Comparison of ENCODE assay signal across 17 cellular contexts in genomic region chr1:227894306-227894721, GRCh38. TPM values are rescaled to one million over a fixed set of nuclear protein-coding genes. Genes with fewer than 3 reads are reported as not detected.
DNase-seq lines count a peak whose midpoint lies in the region; ATAC-seq and TF ChIP-seq lines count a peak whose summit lies in the region.
"Had no signal": no experiment of that assay in that cellular context is flagged by ENCODE, and none has a peak within 500 bp of the region (broad histone marks: within the 10 kb centered on the region; RNA-seq: fewer than 3 reads in every experiment).

No MANE protein-coding gene starts in this region.

- no peaks in the 10 kb centered on the region for H3K9me3 ChIP-seq in RWPE2 (ENCODE audit: severe bottlenecking)
- no peaks in the 10 kb centered on the region for H3K9me3 ChIP-seq in psoas muscle
- H3K9me3 ChIP-seq: BLaER1, gastroesophageal sphincter, sigmoid colon, SJCRH30, thoracic aorta had no signal

- intact Hi-C loops in psoas muscle (cut with DNase I): no loop called here

- TF ChIP-seq CTCF in RWPE2 (IDR thresholded peaks at IDR 0.05; ENCODE audit: poor library complexity, severe bottlenecking) (no peak), endothelial cell (IDR thresholded peaks at IDR 0.05; ENCODE audit: unreplicated experiment) (no peak), psoas muscle (IDR thresholded peaks at IDR 0.05) (no peak)

- peaks cover 4% of the 10 kb centered on the region for H3K36me3 Mint-ChIP-seq in endothelial cell (ENCODE audit: low read depth, unreplicated experiment)
- H3K36me3 Mint-ChIP-seq: memory B cell had no signal

- H3K9me3 Mint-ChIP-seq in endothelial cell (ENCODE audit: unreplicated experiment): no peaks in the 10 kb centered on the region
- H3K9me3 Mint-ChIP-seq: memory B cell had no signal

- peaks cover 15% of the 10 kb centered on the region for H3K27me3 Mint-ChIP-seq in endothelial cell (ENCODE audit: unreplicated experiment)

- H3K4me3 ChIP-seq in RWPE2 (ENCODE audit: severe bottlenecking) (no peak overlapping the region), psoas muscle (no peak overlapping the region)
- H3K4me3 ChIP-seq: BLaER1, gastroesophageal sphincter, sigmoid colon, SJCRH30, thoracic aorta had no signal

- ATAC-seq in RWPE2 (ENCODE audit: low read depth) (no peak), psoas muscle (no peak), HG03139 (IDR thresholded peaks at IDR 0.05; ENCODE audit: unreplicated experiment) (no peak)
- ATAC-seq: activated CD4-positive, CD25-positive, alpha-beta regulatory T cell treated with anti-CD3 and anti-CD28 coated beads, Interleukin-2, amount 50 U/mL, for 24 hours; gastroesophageal sphincter had no signal

- H3K27ac ChIP-seq in RWPE2 (ENCODE audit: poor library complexity, severe bottlenecking) (no peak overlapping the region), psoas muscle (no peak overlapping the region)
- H3K27ac ChIP-seq: BLaER1, gastroesophageal sphincter, sigmoid colon, SJCRH30, thoracic aorta had no signal

- no peaks in the 10 kb centered on the region for H3K4me1 ChIP-seq in RWPE2 (ENCODE audit: insufficient read depth, poor library complexity, severe bottlenecking)
- no peaks in the 10 kb centered on the region for H3K4me1 ChIP-seq in psoas muscle
- H3K4me1 ChIP-seq: BLaER1 had no signal

- H3K4me1 Mint-ChIP-seq in endothelial cell (ENCODE audit: unreplicated experiment): no peaks in the 10 kb centered on the region

- DNase-seq in Daoy (ENCODE audit: low read depth) (peak; percentile 1), RWPE2 (ENCODE audit: low spot score) (peak; percentile 18), endothelial cell (ENCODE audit: low spot score) (peak; percentile 2), psoas muscle (peak; percentile 7 to 45), retina (no peak), dedifferentiated amniotic fluid mesenchymal stem cell (ENCODE audit: extremely low spot score) (no peak)
- DNase-seq: DMS153; NCI-H1694 treated with DMSO at 0.1 percent for 48 hours; sigmoid colon; stimulated activated CD4-positive, alpha-beta T cell treated with anti-CD3 and anti-CD28 coated beads, Interleukin-2, amount 100 ng/mL, for 48 hours had no signal

- H3K27me3 ChIP-seq in RWPE2 (ENCODE audit: insufficient read depth, poor library complexity, severe bottlenecking) (no peaks in the 10 kb centered on the region), psoas muscle (ENCODE audit: insufficient read depth in 3 of 3, low read length in 2 of 3) (no peaks in the 10 kb centered on the region)
- H3K27me3 ChIP-seq: BLaER1, gastroesophageal sphincter, sigmoid colon, SJCRH30 had no signal

- 93 to 97% (median 94%) methylated on average over 14 of the region's 14 CpGs for WGBS in psoas muscle, 3 donors

- no peak overlapping the region for H3K27ac Mint-ChIP-seq in endothelial cell (ENCODE audit: unreplicated experiment)
- H3K27ac Mint-ChIP-seq: memory B cell had no signal

- H3K36me3 ChIP-seq in RWPE2 (ENCODE audit: low read depth): no peaks in the 10 kb centered on the region
- H3K36me3 ChIP-seq in psoas muscle (ENCODE audit: insufficient read depth in 1 of 2, low read depth in 1 of 2): no peaks in the 10 kb centered on the region
- H3K36me3 ChIP-seq: BLaER1, gastroesophageal sphincter, sigmoid colon, SJCRH30, thoracic aorta had no signal

- no peak overlapping the region for H3K4me3 Mint-ChIP-seq in endothelial cell (ENCODE audit: unreplicated experiment)
- H3K4me3 Mint-ChIP-seq: memory B cell had no signal

RNA-seq across cellular contexts. Expression of gene WNT9A, which starts 53.4 kb away (rescaled TPM):
- total RNA-seq in Daoy (2014; rRNA removed; shearing (Covaris generic)): 0.57 and 1.8 TPM in 2 replicates
- 1.0 TPM for total RNA-seq in endothelial cell (ENCODE audit: unreplicated experiment)
- 10 to 100 TPM in 3 of 4 donors, 1 to 10 TPM in 1; 7.6 to 49.7 (median 23.1) TPM for total RNA-seq in psoas muscle
- 10 to 100 TPM in 2 of 3 donors, 1 to 10 TPM in 1; 7.9 to 25.8 (median 18.1) TPM for polyA plus RNA-seq in psoas muscle

Comparison
In these comparisons a context has a peak if more than half of its experiments do, and no peak if none do; other contexts are left out.
1. DNase-seq: peak in Daoy (single experiment), RWPE2 (single experiment), endothelial cell (single experiment) and psoas muscle (2 of 2); none in retina (single experiment) and dedifferentiated amniotic fluid mesenchymal stem cell (single experiment).